ENCODE assay signal across 31 cellular contexts in the genomic region with DNA sequence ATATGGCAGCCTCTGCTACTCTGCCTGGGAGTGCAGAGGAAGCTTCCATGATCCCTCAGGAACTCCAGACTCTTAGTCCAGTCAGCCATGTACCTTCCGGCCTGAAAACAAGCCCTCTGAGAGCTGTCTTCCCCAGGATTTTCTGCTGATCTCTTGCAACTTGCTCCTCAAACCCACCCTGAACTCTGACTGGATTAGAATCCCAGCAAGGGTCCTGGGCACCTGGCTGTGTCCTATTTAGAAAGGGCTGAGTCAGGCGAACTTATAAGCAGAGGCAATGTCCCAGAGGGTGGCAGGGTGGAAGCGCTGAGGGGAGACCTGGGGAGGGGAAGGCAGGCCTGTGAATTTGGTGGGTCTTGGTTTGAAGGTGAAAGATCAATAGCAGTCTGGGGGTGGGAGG.
DNase-seq lines count a peak whose midpoint lies in the region; ATAC-seq and TF ChIP-seq lines count a peak whose summit lies in the region.
"Had no signal": no experiment of that assay in that cellular context is flagged by ENCODE, and none has a peak within 500 bp of the region (broad histone marks: within the 10 kb centered on the region; RNA-seq: fewer than 3 reads in every experiment).

No MANE protein-coding gene starts in this region.

- TF ChIP-seq CTCF in MCF 10A (IDR thresholded peaks at IDR 0.05; ENCODE audit: unreplicated experiment), result no peak
- no peak for TF ChIP-seq CTCF in mammary epithelial cell (conservative IDR thresholded peaks at IDR 0.05 in 1 of 2, IDR thresholded peaks at IDR 0.05 in 1 of 2; ENCODE audit: extremely low read depth in 1 of 2, insufficient read depth in 1 of 2, low read depth in 1 of 2, low read length in 2 of 2)
- no peak for TF ChIP-seq CTCF in esophagus muscularis mucosa (IDR thresholded peaks at IDR 0.05)
- no peak for TF ChIP-seq CTCF in adrenal gland (IDR thresholded peaks at IDR 0.05)

- H3K27me3 ChIP-seq in mammary epithelial cell (ENCODE audit: insufficient read depth, low read length), result no peaks in the 10 kb centered on the region
- H3K27me3 ChIP-seq in esophagus muscularis mucosa, result no peaks in the 10 kb centered on the region
- H3K27me3 ChIP-seq in adrenal gland, result no peaks in the 10 kb centered on the region
- H3K27me3 ChIP-seq: esophagus squamous epithelium, testis had no signal

- CTCF ChIA-PET in MCF 10A (lab: Yijun Ruan, JAX) (interaction anchor here (0.6 kb wide), 1 partner anchor 127 kb away, joined by 3 read pairs; no protein-coding TSS in a partner anchor), mammary epithelial cell (lab: Charles Lee; ENCODE audit: low non-redundant PET) (no interaction called here)

- H3K36me3 ChIP-seq in mammary epithelial cell (ENCODE audit: insufficient read depth, low read length) (no peaks in the 10 kb centered on the region), esophagus muscularis mucosa (no peaks in the 10 kb centered on the region), adrenal gland (replicated peaks in 1 of 2) (no peaks in the 10 kb centered on the region)
- H3K36me3 ChIP-seq: esophagus squamous epithelium, neutrophil, prostate gland, WERI-Rb-1 had no signal

- BruUV-seq in MCF 10A (replicated peaks; lab: Mats Ljungman, UMichigan) (no TSS peak), mammary epithelial cell (replicated peaks; lab: Mats Ljungman, UMichigan) (no TSS peak)

- no peak for TF ChIP-seq EP300 in esophagus muscularis mucosa (IDR thresholded peaks at IDR 0.05)

- H3K4me1 Mint-ChIP-seq in MCF 10A (ENCODE audit: insufficient read depth, unreplicated experiment), result peaks cover 80% of the 10 kb centered on the region
- H3K4me1 Mint-ChIP-seq in IgD-negative memory B cell, result peaks cover 67 to 80% (median 80%) of the 10 kb centered on the region in 3 donors
- peaks cover 60 to 69% of the 10 kb centered on the region in 2 donors for H3K4me1 Mint-ChIP-seq in effector memory CD8-positive, alpha-beta T cell (ENCODE audit: low read depth in 2 of 2)
- peaks cover 86 to 100% of the 10 kb centered on the region in 2 donors for H3K4me1 Mint-ChIP-seq in stimulated activated naive B cell treated with anti-CD40 and anti-IgM and Interleukin-4, amounts not matched to agents 10 μg/mL and 1 μg/mL and 100 μg/mL, for 72 hours

- H3K4me1 ChIP-seq in mammary epithelial cell (ENCODE audit: insufficient read depth, low read length), result peaks cover 69% of the 10 kb centered on the region
- peaks cover 8 to 23% (median 17%) of the 10 kb centered on the region in 4 donors for H3K4me1 ChIP-seq in esophagus muscularis mucosa
- H3K4me1 ChIP-seq in adrenal gland (replicated peaks in 1 of 2), result peaks cover 0 to 12% of the 10 kb centered on the region in 2 donors
- H3K4me1 ChIP-seq: prostate gland, testis had no signal

- H3K4me2 ChIP-seq in mammary epithelial cell (ENCODE audit: insufficient read depth, low read depth, low read length), result no peak overlapping the region
- H3K4me2 ChIP-seq: GM23338, PC-9 had no signal

- H3K9ac ChIP-seq in mammary epithelial cell (ENCODE audit: insufficient read depth, low read length), result no peak overlapping the region

- H3K27ac Mint-ChIP-seq in MCF 10A (ENCODE audit: low read depth, unreplicated experiment) (peak overlapping the region; percentile 81), IgD-negative memory B cell (peak overlapping the region in 2 of 3 donors; percentile 55 to 75)
- H3K27ac Mint-ChIP-seq in effector memory CD8-positive, alpha-beta T cell, result peak overlapping the region; percentile 38 to 51
- H3K27ac Mint-ChIP-seq in stimulated activated naive B cell treated with anti-CD40 and anti-IgM and Interleukin-4, amounts not matched to agents 10 μg/mL and 1 μg/mL and 100 μg/mL, for 72 hours, result peak overlapping the region; percentile 84
- H3K27ac Mint-ChIP-seq: CD8-positive, alpha-beta T cell; GM23338 had no signal

- H3K9me3 ChIP-seq in mammary epithelial cell (replicated peaks; ENCODE audit: insufficient read depth, low read length) (no peaks in the 10 kb centered on the region), esophagus muscularis mucosa (no peaks in the 10 kb centered on the region), adrenal gland (replicated peaks in 1 of 3) (no peaks in the 10 kb centered on the region)
- H3K9me3 ChIP-seq: esophagus squamous epithelium, neutrophil, prostate gland, testis had no signal

- H3K4me3 Mint-ChIP-seq in MCF 10A (ENCODE audit: unreplicated experiment) (no peak overlapping the region), IgD-negative memory B cell (no peak overlapping the region)
- no peak overlapping the region for H3K4me3 Mint-ChIP-seq in effector memory CD8-positive, alpha-beta T cell
- H3K4me3 Mint-ChIP-seq in stimulated activated naive B cell treated with anti-CD40 and anti-IgM and Interleukin-4, amounts not matched to agents 10 μg/mL and 1 μg/mL and 100 μg/mL, for 72 hours, result no peak overlapping the region
- H3K4me3 Mint-ChIP-seq: CD8-positive, alpha-beta T cell; GM23338; HFFc6 had no signal

- no peak for ATAC-seq in effector memory CD8-positive, alpha-beta T cell (replicated peaks)
- ATAC-seq in stimulated activated naive B cell treated with anti-CD40 and anti-IgM and Interleukin-4, amounts not matched to agents 10 μg/mL and 1 μg/mL and 100 μg/mL, for 72 hours (replicated peaks), result no peak
- ATAC-seq: CD8-positive, alpha-beta T cell; GM23338; Right ventricle myocardium inferior; sciatic nerve had no signal

- no peak for DNase-seq in MCF 10A (ENCODE audit: unreplicated experiment)
- no peak for DNase-seq in mammary epithelial cell
- DNase-seq in effector memory CD8-positive, alpha-beta T cell, result no peak
- no peak for DNase-seq in stimulated activated naive B cell treated with anti-CD40 and anti-IgM and Interleukin-4, amounts not matched to agents 10 μg/mL and 1 μg/mL and 100 μg/mL, for 72 hours
- no peak for DNase-seq in esophagus muscularis mucosa (ENCODE audit: extremely low spot score)
- no peak for DNase-seq in adrenal gland
- DNase-seq: activated naive CD4-positive, alpha-beta T cell treated with anti-CD3 and anti-CD28 coated beads, Interleukin-2, amount 50 U/mL, for 16 hours; activated T-cell treated with anti-CD3 and anti-CD28 coated beads for 4 hours; caudate nucleus; CD8-positive, alpha-beta T cell; cortex of kidney; DMS 273 treated with DMSO at 0.1 percent for 48 hours; esophagus squamous epithelium; HFFc6; NCI-H1048; NCI-H1694 treated with DMSO at 0.1 percent for 48 hours; NCI-H2171; NCI-H524 treated with DMSO at 0.1 percent for 48 hours; PC-9; stimulated activated CD4-positive, alpha-beta T cell treated with anti-CD3 and anti-CD28 coated beads, Interleukin-4, amount 100 ng/mL, for 24 hours; stimulated activated naive CD4-positive, alpha-beta T cell; T1000; testis; WERI-Rb-1 had no signal

- no peak overlapping the region for H3K4me3 ChIP-seq in mammary epithelial cell (replicated peaks in 1 of 3; ENCODE audit: insufficient read depth in 1 of 3, low read depth in 2 of 3, low read length in 3 of 3)
- H3K4me3 ChIP-seq in esophagus muscularis mucosa, result no peak overlapping the region
- H3K4me3 ChIP-seq in adrenal gland, result no peak overlapping the region
- H3K4me3 ChIP-seq: esophagus squamous epithelium, GM23338, PC-9, prostate gland, testis had no signal

- POLR2A ChIA-PET in MCF 10A (lab: Yijun Ruan, JAX), result no interaction called here

- H3K36me3 Mint-ChIP-seq in MCF 10A (ENCODE audit: insufficient read depth, unreplicated experiment), result peaks cover 6% of the 10 kb centered on the region
- H3K36me3 Mint-ChIP-seq in IgD-negative memory B cell, result no peaks in the 10 kb centered on the region
- peaks cover 2% of the 10 kb centered on the region for H3K36me3 Mint-ChIP-seq in effector memory CD8-positive, alpha-beta T cell (ENCODE audit: insufficient read depth)
- H3K36me3 Mint-ChIP-seq in stimulated activated naive B cell treated with anti-CD40 and anti-IgM and Interleukin-4, amounts not matched to agents 10 μg/mL and 1 μg/mL and 100 μg/mL, for 72 hours, result no peaks in the 10 kb centered on the region
- H3K36me3 Mint-ChIP-seq: CD8-positive, alpha-beta T cell had no signal

- H3K9me3 Mint-ChIP-seq in MCF 10A (ENCODE audit: unreplicated experiment) (no peaks in the 10 kb centered on the region), IgD-negative memory B cell (no peaks in the 10 kb centered on the region)
- no peaks in the 10 kb centered on the region for H3K9me3 Mint-ChIP-seq in effector memory CD8-positive, alpha-beta T cell
- H3K9me3 Mint-ChIP-seq in stimulated activated naive B cell treated with anti-CD40 and anti-IgM and Interleukin-4, amounts not matched to agents 10 μg/mL and 1 μg/mL and 100 μg/mL, for 72 hours, result no peaks in the 10 kb centered on the region
- H3K9me3 Mint-ChIP-seq: CD8-positive, alpha-beta T cell; GM23338; HFFc6 had no signal

- in situ Hi-C loops in mammary epithelial cell (cut with MboI; ENCODE audit: low sequenced_read_pairs in 2 of 2), result loop anchor here in 1 of 2 donors (25.0 kb wide), 1 partner anchor 118 kb away; no protein-coding TSS in a partner anchor

- WGBS in mammary epithelial cell (ENCODE audit: low coverage, missing lambda C conversion rate), result 100% methylated on average over 3 of the region's 3 CpGs
- 100% methylated on average over 3 of the region's 3 CpGs for WGBS in esophagus muscularis mucosa
- 88 to 97% (median 95%) methylated on average over 2 to 3 of the region's 3 CpGs for WGBS in adrenal gland, 4 donors

- no peak overlapping the region for H2AFZ ChIP-seq in mammary epithelial cell (ENCODE audit: low read depth, low read length)
- H2AFZ ChIP-seq: GM23338, PC-9 had no signal

- no peaks in the 10 kb centered on the region for H3K27me3 Mint-ChIP-seq in MCF 10A (ENCODE audit: insufficient read depth, unreplicated experiment)
- H3K27me3 Mint-ChIP-seq in IgD-negative memory B cell, result no peaks in the 10 kb centered on the region
- no peaks in the 10 kb centered on the region for H3K27me3 Mint-ChIP-seq in effector memory CD8-positive, alpha-beta T cell
- H3K27me3 Mint-ChIP-seq in stimulated activated naive B cell treated with anti-CD40 and anti-IgM and Interleukin-4, amounts not matched to agents 10 μg/mL and 1 μg/mL and 100 μg/mL, for 72 hours, result no peaks in the 10 kb centered on the region

- intact Hi-C loops in MCF 10A (cut with micrococcal nuclease), result no loop called here
- intact Hi-C loops in mammary epithelial cell (cut with micrococcal nuclease), result no loop called here
- intact Hi-C loops in esophagus muscularis mucosa (cut with DNase I), result no loop called here
- intact Hi-C loops in adrenal gland (cut with DNase I), result no loop called here

- TF ChIP-seq POLR2A in esophagus muscularis mucosa (IDR thresholded peaks at IDR 0.05; ENCODE audit: low read depth) (no peak), adrenal gland (IDR thresholded peaks at IDR 0.05) (no peak)

- no peak overlapping the region for H3K27ac ChIP-seq in mammary epithelial cell (ENCODE audit: insufficient read depth, low read depth, low read length)
- no peak overlapping the region for H3K27ac ChIP-seq in esophagus muscularis mucosa (replicated peaks in 1 of 4)
- H3K27ac ChIP-seq in adrenal gland, result no peak overlapping the region
- H3K27ac ChIP-seq: esophagus squamous epithelium, HL-60, neutrophil, PC-9, prostate gland, testis, WERI-Rb-1 had no signal

- dilution Hi-C loops in mammary epithelial cell (cut with HindIII; ENCODE audit: low sequenced_read_pairs), result loop anchor here (5.0 kb wide), 1 partner anchor 33 kb away; no protein-coding TSS in a partner anchor

- H4K20me1 ChIP-seq in mammary epithelial cell (ENCODE audit: insufficient read depth, low read length), result no peaks in the 10 kb centered on the region

- H3K79me2 ChIP-seq in mammary epithelial cell (ENCODE audit: insufficient read depth, low read length), result no peaks in the 10 kb centered on the region
